In the genomic region with DNA sequence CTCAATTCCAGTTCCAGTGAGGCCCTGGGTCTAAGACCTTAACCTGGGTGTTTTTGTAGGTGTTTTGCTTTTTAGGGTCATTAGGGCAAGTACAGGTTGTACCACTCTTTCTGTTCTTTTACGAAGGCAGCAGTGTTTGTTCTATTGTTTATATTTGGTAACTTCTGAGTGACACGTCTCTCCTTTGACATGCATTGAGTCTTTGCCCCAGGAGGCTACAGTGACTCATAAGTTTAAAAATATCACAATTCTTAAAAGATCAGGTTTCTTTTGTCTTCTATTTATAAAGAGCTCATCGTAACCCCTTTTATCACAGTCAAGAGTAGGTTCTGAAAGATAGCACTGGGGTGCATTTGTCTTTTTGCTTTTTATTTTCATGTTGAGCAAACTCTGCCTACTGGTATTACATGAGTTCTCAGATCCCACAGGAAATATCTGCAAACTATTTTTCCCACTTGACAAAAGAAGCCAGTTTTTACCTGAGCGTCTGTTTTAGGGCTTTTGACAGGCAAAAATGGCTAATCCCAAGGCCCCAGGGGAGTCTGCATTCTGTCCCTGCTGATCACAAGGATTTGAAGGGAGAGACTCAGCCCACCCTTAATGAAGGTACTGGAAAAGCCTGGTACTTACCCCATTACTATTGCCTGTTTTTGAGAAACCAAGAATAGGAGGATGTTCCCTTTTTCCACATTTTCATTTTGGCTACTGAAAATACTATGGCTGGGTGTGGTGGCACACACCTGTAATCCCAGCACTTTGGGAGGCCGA, we compare ENCODE assay signal across 8 cellular contexts. TPM values are rescaled to one million over a fixed set of nuclear protein-coding genes. Genes with fewer than 3 reads are reported as not detected.
DNase-seq lines count a peak whose midpoint lies in the region; ATAC-seq, FAIRE-seq and TF ChIP-seq lines count a peak whose summit lies in the region.

No MANE protein-coding gene starts in this region.

- TF ChIP-seq POLR2A in transverse colon (IDR thresholded peaks at IDR 0.05): no peak

- DNase-seq in RWPE1 (ENCODE audit: low spot score): peak; percentile 75
- no peak for DNase-seq in kidney
- DNase-seq in transverse colon: no peak
- no peak for DNase-seq in activated effector memory CD4-positive, alpha-beta T cell treated with Interleukin-2 at 50 U/mL for 16 hours
- no peak for DNase-seq in DMS 273 (lab: John Stamatoyannopoulos, UW; ENCODE audit: unreplicated experiment)
- no peak for DNase-seq in activated CD4-positive, CD25-positive, alpha-beta regulatory T cell (lab: John Stamatoyannopoulos, UW)

- H3K4me3 ChIP-seq in kidney (ENCODE audit: low read length in 2 of 2) (no peak overlapping the region), transverse colon (no peak overlapping the region)

- H3K27ac ChIP-seq in RWPE1: peak overlapping the region; percentile 48
- H3K27ac ChIP-seq in kidney (ENCODE audit: low read depth in 2 of 2, low read length in 2 of 2): peak overlapping the region; percentile 71 to 73
- peak overlapping the region in 1 of 4 donors; percentile 11 for H3K27ac ChIP-seq in transverse colon

- ATAC-seq in GM18870 (IDR thresholded peaks at IDR 0.05; ENCODE audit: unreplicated experiment) (peak; percentile 56), HG02763 (IDR thresholded peaks at IDR 0.05; ENCODE audit: unreplicated experiment) (peak; percentile 75)

- H3K4me1 ChIP-seq in kidney (ENCODE audit: control insufficient read depth in 1 of 2, insufficient read depth in 1 of 2, low read depth in 1 of 2, low read length in 2 of 2) (peaks cover 3 to 14% of the 10 kb centered on the region in 2 donors), transverse colon (no peaks in the 10 kb centered on the region)

- H3K9me3 ChIP-seq in kidney (ENCODE audit: control insufficient read depth in 1 of 2, low read length in 2 of 2) (no peaks in the 10 kb centered on the region), transverse colon (no peaks in the 10 kb centered on the region)

- no peaks in the 10 kb centered on the region for H3K36me3 ChIP-seq in kidney (ENCODE audit: control insufficient read depth in 1 of 2, insufficient read depth in 2 of 2, low read length in 2 of 2)
- peaks cover 0 to 4% (median under 1%) of the 10 kb centered on the region in 4 donors for H3K36me3 ChIP-seq in transverse colon

- no peak for FAIRE-seq in kidney (lab: Jason Lieb, UNC)

- no peak for TF ChIP-seq EP300 in transverse colon (IDR thresholded peaks at IDR 0.05; ENCODE audit: low read depth)

- intact Hi-C loops in kidney (cut with DNase I) (no loop called here), transverse colon (cut with DNase I; ENCODE audit: low total_unique reads) (no loop called here)

- WGBS in transverse colon (ENCODE audit: low coverage in 1 of 2), 2 donors: 73% methylated on average over 4 to 5 of the region's 5 CpGs

- CTCF ChIA-PET in RWPE1 (lab: Yijun Ruan, JAX): interaction anchor here (0.6 kb wide), 1 partner anchor 537 kb away, joined by 3 read pairs; no protein-coding TSS in a partner anchor

- in situ Hi-C loops in transverse colon (cut with MboI; ENCODE audit: low pct_ligation_motif_present in 1 of 4, low pct_unique_long_range_greater_than_20kb in 1 of 4, low sequenced_read_pairs in 3 of 4): no loop called here

- POLR2A ChIA-PET in RWPE1 (lab: Yijun Ruan, JAX; ENCODE audit: low non-redundant PET): no interaction called here

- H3K9ac ChIP-seq in kidney (ENCODE audit: low read length in 2 of 2): no peak overlapping the region

- TF ChIP-seq CTCF in RWPE1 (conservative IDR thresholded peaks at IDR 0.05; ENCODE audit: low read depth): no peak
- no peak for TF ChIP-seq CTCF in kidney (IDR thresholded peaks at IDR 0.05; ENCODE audit: borderline replicate concordance, extremely low read depth, insufficient read depth)
- no peak for TF ChIP-seq CTCF in transverse colon (IDR thresholded peaks at IDR 0.05)

- H3K27me3 ChIP-seq in transverse colon: no peaks in the 10 kb centered on the region

RNA-seq across cellular contexts. Expression of a gene that starts 7.9 kb away (rescaled TPM):
- total RNA-seq in kidney (3.3 TPM), transverse colon (10 to 100 TPM in 1 of 4 donors, 1 to 10 TPM in 2, under 1 TPM in 1; 1.00 to 25.1 (median 4.6) TPM)
- polyA plus RNA-seq in kidney (ENCODE audit: insufficient read depth, low read depth, low replicate concordance): 3.7 TPM

RNA-seq across cellular contexts. Expression of a gene that starts 21.5 kb away (rescaled TPM):
- total RNA-seq in kidney (25.3 TPM), transverse colon (10 to 100 TPM; 10.5 to 28.6 (median 14.4) TPM)
- 15.7 TPM for polyA plus RNA-seq in kidney (ENCODE audit: insufficient read depth, low read depth, low replicate concordance)

RNA-seq across cellular contexts. Expression of a gene that starts 49.6 kb away (rescaled TPM):
- total RNA-seq in kidney (27.5 TPM), transverse colon (10 to 100 TPM in 3 of 4 donors, 1 to 10 TPM in 1; 6.4 to 27.0 (median 24.7) TPM)
- polyA plus RNA-seq in kidney (ENCODE audit: insufficient read depth, low read depth, low replicate concordance): 15.2 TPM

RNA-seq across cellular contexts. Expression of a gene that starts 49.8 kb away (rescaled TPM):
- total RNA-seq in kidney (24.9 TPM), transverse colon (10 to 100 TPM in 3 of 4 donors, 1 to 10 TPM in 1; 9.7 to 32.0 (median 17.3) TPM)
- polyA plus RNA-seq in kidney (ENCODE audit: insufficient read depth, low read depth, low replicate concordance): 21.7 TPM
